16 cellular contexts compared by ENCODE assay signal in the genomic region with DNA sequence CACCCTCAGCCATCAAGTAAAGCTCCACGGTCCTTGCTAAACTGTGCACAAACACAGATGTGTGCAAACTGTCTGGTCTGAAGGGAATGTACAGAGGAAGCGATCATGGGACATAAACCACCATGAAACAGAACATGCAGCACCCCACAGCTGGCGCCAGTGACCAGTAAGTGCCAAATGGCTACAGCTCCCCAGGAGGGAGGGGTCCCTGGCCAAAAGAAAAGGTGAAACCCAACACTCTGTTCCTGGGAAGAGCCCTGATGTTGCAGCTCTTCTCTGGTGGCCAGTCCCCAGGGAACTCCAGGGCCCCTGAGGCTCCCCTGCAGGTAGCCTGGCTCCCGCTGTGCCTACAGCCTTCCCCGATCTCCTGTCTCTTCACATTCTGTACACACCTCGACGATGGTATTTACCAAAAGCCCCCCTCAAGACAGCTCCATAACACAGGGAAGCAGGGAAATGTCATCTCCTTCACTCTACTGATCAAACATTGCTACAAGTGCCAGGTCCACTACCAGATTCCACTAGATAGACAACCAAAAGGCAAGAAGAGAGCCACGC. TPM values are rescaled to one million over a fixed set of nuclear protein-coding genes. Genes with fewer than 3 reads are reported as not detected.
DNase-seq lines count a peak whose midpoint lies in the region; ATAC-seq, FAIRE-seq and TF ChIP-seq lines count a peak whose summit lies in the region.
"Had no signal": no experiment of that assay in that cellular context is flagged by ENCODE, and none has a peak within 500 bp of the region (broad histone marks: within the 10 kb centered on the region; RNA-seq: fewer than 3 reads in every experiment).

No MANE protein-coding gene starts in this region.

- peaks cover 7% of the 10 kb centered on the region for H3K36me3 Mint-ChIP-seq in activated CD4-positive, alpha-beta memory T cell treated with anti-CD3 and anti-CD28 coated beads, Interleukin-2, amount 10 ng/mL, durations not matched to agents 7 days and 5 days (ENCODE audit: low read depth)
- H3K36me3 Mint-ChIP-seq in activated CD4-positive, alpha-beta memory T cell treated with anti-CD3 and anti-CD28 coated beads for 36 hours = peaks cover 2% of the 10 kb centered on the region
- H3K36me3 Mint-ChIP-seq: activated naive CD8-positive, alpha-beta T cell treated with anti-CD3 and anti-CD28 coated beads for 36 hours had no signal

- no peak for TF ChIP-seq POLR2A in prostate gland (IDR thresholded peaks at IDR 0.05)

- WGBS in prostate gland = 74% methylated on average over 8 of the region's 8 CpGs

- 0 out of 2 replicates have a peak overlapping the region, but pooled peaks have one; percentile 25 for H3K4me2 ChIP-seq in OCI-LY7 (ENCODE audit: low read length)
- H3K4me2 ChIP-seq: A549, KMS-11 had no signal

- POLR2A ChIA-PET in activated CD4-positive, alpha-beta memory T cell treated with anti-CD3 and anti-CD28 coated beads, Interleukin-2, amount 10 ng/mL, durations not matched to agents 7 days and 5 days (lab: Charles Lee) = no interaction called here
- POLR2A ChIA-PET in activated CD4-positive, alpha-beta memory T cell treated with anti-CD3 and anti-CD28 coated beads for 36 hours (lab: Charles Lee) = no interaction called here
- POLR2A ChIA-PET in OCI-LY7 (lab: Charles Lee) = no interaction called here

- CTCF ChIA-PET in activated CD4-positive, alpha-beta memory T cell treated with anti-CD3 and anti-CD28 coated beads, Interleukin-2, amount 10 ng/mL, durations not matched to agents 7 days and 5 days (lab: Charles Lee) = interaction anchor here (0.6 to 1.4 kb wide), 4 partner anchors 22 to 169 kb away, joined by 3 to 6 read pairs (median 4); no protein-coding TSS in a partner anchor
- CTCF ChIA-PET in activated CD4-positive, alpha-beta memory T cell treated with anti-CD3 and anti-CD28 coated beads for 36 hours (lab: Charles Lee) = interaction anchor here (0.7 to 1.8 kb wide), 5 partner anchors 8 to 101 kb away, joined by 3 to 7 read pairs (median 3); no protein-coding TSS in a partner anchor
- CTCF ChIA-PET in OCI-LY7 (lab: Charles Lee; ENCODE audit: unreplicated experiment) = no interaction called here

- no peaks in the 10 kb centered on the region for H3K79me2 ChIP-seq in OCI-LY7 (ENCODE audit: insufficient read depth, low read depth, low read length)

- H3K27me3 ChIP-seq in prostate gland (replicated peaks; ENCODE audit: insufficient read depth) = no peaks in the 10 kb centered on the region
- H3K27me3 ChIP-seq: SJSA1 had no signal

- H3K36me3 ChIP-seq in OCI-LY7 (ENCODE audit: insufficient read depth, low read length) = no peaks in the 10 kb centered on the region
- no peaks in the 10 kb centered on the region for H3K36me3 ChIP-seq in prostate gland
- H3K36me3 ChIP-seq: SJSA1 had no signal

- no peaks in the 10 kb centered on the region for H3K9me3 Mint-ChIP-seq in activated CD4-positive, alpha-beta memory T cell treated with anti-CD3 and anti-CD28 coated beads, Interleukin-2, amount 10 ng/mL, durations not matched to agents 7 days and 5 days
- H3K9me3 Mint-ChIP-seq in activated CD4-positive, alpha-beta memory T cell treated with anti-CD3 and anti-CD28 coated beads for 36 hours = no peaks in the 10 kb centered on the region
- H3K9me3 Mint-ChIP-seq: activated naive CD8-positive, alpha-beta T cell treated with anti-CD3 and anti-CD28 coated beads for 36 hours; stimulated activated naive CD8-positive, alpha-beta T cell treated with anti-CD3 and anti-CD28 coated beads, Interleukin-15, Interleukin-2, amounts not matched to agents 100 ng/mL and 50 ng/mL, for 24 hours had no signal

- H3K27ac ChIP-seq in OCI-LY7 (ENCODE audit: low read depth, low read length, poor library complexity, severe bottlenecking) (no peak overlapping the region), prostate gland (no peak overlapping the region)
- H3K27ac ChIP-seq: A549, KMS-11, SJSA1 had no signal

- peak; percentile 11 for DNase-seq in activated CD4-positive, alpha-beta memory T cell treated with anti-CD3 and anti-CD28 coated beads, Interleukin-2, amount 10 ng/mL, durations not matched to agents 7 days and 5 days
- DNase-seq in activated CD4-positive, alpha-beta memory T cell treated with anti-CD3 and anti-CD28 coated beads for 36 hours = no peak
- DNase-seq in OCI-LY7 (ENCODE audit: low spot score) (no peak), islet precursor cell (peak; percentile 29), GM19239 (ENCODE audit: insufficient read length, low spot score) (no peak), prostate gland (ENCODE audit: low spot score) (no peak)
- peak; percentile 18 for DNase-seq in stimulated activated CD8-positive, alpha-beta memory T cell treated with anti-CD3 and anti-CD28 coated beads, Interleukin-4, amount 100 ng/mL, for 48 hours
- DNase-seq: NCI-H1417, NCI-H345, occipital lobe had no signal

- H3K4me3 ChIP-seq in OCI-LY7 (ENCODE audit: low read depth, low read length, poor library complexity, severe bottlenecking) (no peak overlapping the region), prostate gland (no peak overlapping the region)
- H3K4me3 ChIP-seq: A549, SJSA1 had no signal

- H3K4me1 ChIP-seq in OCI-LY7 (ENCODE audit: insufficient read depth, low read length, poor library complexity, severe bottlenecking) = peaks cover 21% of the 10 kb centered on the region
- peaks cover 8% of the 10 kb centered on the region for H3K4me1 ChIP-seq in prostate gland (replicated peaks)

- no TSS peak for BruUV-seq in OCI-LY7 (replicated peaks; lab: Mats Ljungman, UMichigan)

- peaks cover 40% of the 10 kb centered on the region for H3K4me1 Mint-ChIP-seq in activated CD4-positive, alpha-beta memory T cell treated with anti-CD3 and anti-CD28 coated beads, Interleukin-2, amount 10 ng/mL, durations not matched to agents 7 days and 5 days
- peaks cover 41% of the 10 kb centered on the region for H3K4me1 Mint-ChIP-seq in activated CD4-positive, alpha-beta memory T cell treated with anti-CD3 and anti-CD28 coated beads for 36 hours (ENCODE audit: low read depth)

- 0 out of 2 replicates have a peak, but pooled peaks cover 6% of the 10 kb centered on the region for H4K20me1 ChIP-seq in OCI-LY7 (ENCODE audit: insufficient read depth, low read length)

- no peak for FAIRE-seq in GM19239 (lab: Jason Lieb, UNC)
- FAIRE-seq: A549 had no signal

- intact Hi-C loops in activated CD4-positive, alpha-beta memory T cell treated with anti-CD3 and anti-CD28 coated beads for 36 hours (cut with micrococcal nuclease) = no loop called here
- intact Hi-C loops in OCI-LY7 (cut with micrococcal nuclease; ENCODE audit: unreplicated experiment) (no loop called here), prostate gland (cut with DNase I) (no loop called here)

- H3K9me2 ChIP-seq in OCI-LY7 (ENCODE audit: insufficient read depth, low read length) = no peaks in the 10 kb centered on the region

- no peaks in the 10 kb centered on the region for H3K9me3 ChIP-seq in OCI-LY7 (ENCODE audit: low read length)
- H3K9me3 ChIP-seq in prostate gland = no peaks in the 10 kb centered on the region
- H3K9me3 ChIP-seq: A549, SJSA1 had no signal

- no peak overlapping the region for H3K4me3 Mint-ChIP-seq in activated CD4-positive, alpha-beta memory T cell treated with anti-CD3 and anti-CD28 coated beads, Interleukin-2, amount 10 ng/mL, durations not matched to agents 7 days and 5 days
- no peak overlapping the region for H3K4me3 Mint-ChIP-seq in activated CD4-positive, alpha-beta memory T cell treated with anti-CD3 and anti-CD28 coated beads for 36 hours
- H3K4me3 Mint-ChIP-seq: activated naive CD8-positive, alpha-beta T cell treated with anti-CD3 and anti-CD28 coated beads for 36 hours had no signal

- H2AFZ ChIP-seq in OCI-LY7 (ENCODE audit: low read length) = no peak overlapping the region

- no peaks in the 10 kb centered on the region for H3K27me3 Mint-ChIP-seq in activated CD4-positive, alpha-beta memory T cell treated with anti-CD3 and anti-CD28 coated beads, Interleukin-2, amount 10 ng/mL, durations not matched to agents 7 days and 5 days
- H3K27me3 Mint-ChIP-seq in activated CD4-positive, alpha-beta memory T cell treated with anti-CD3 and anti-CD28 coated beads for 36 hours = no peaks in the 10 kb centered on the region
- H3K27me3 Mint-ChIP-seq: activated naive CD8-positive, alpha-beta T cell treated with anti-CD3 and anti-CD28 coated beads for 36 hours; stimulated activated naive CD8-positive, alpha-beta T cell treated with anti-CD3 and anti-CD28 coated beads, Interleukin-15, Interleukin-2, amounts not matched to agents 100 ng/mL and 50 ng/mL, for 24 hours had no signal

- TF ChIP-seq CTCF in OCI-LY7 (conservative IDR thresholded peaks at IDR 0.05; ENCODE audit: low read length) (no peak), prostate gland (IDR thresholded peaks at IDR 0.05) (no peak)

- no peak for ATAC-seq in HG02870 (IDR thresholded peaks at IDR 0.05; ENCODE audit: unreplicated experiment)

- no peak overlapping the region for H3K27ac Mint-ChIP-seq in activated CD4-positive, alpha-beta memory T cell treated with anti-CD3 and anti-CD28 coated beads, Interleukin-2, amount 10 ng/mL, durations not matched to agents 7 days and 5 days
- H3K27ac Mint-ChIP-seq in activated CD4-positive, alpha-beta memory T cell treated with anti-CD3 and anti-CD28 coated beads for 36 hours = no peak overlapping the region
- H3K27ac Mint-ChIP-seq: activated naive CD8-positive, alpha-beta T cell treated with anti-CD3 and anti-CD28 coated beads for 36 hours; stimulated activated naive CD8-positive, alpha-beta T cell treated with anti-CD3 and anti-CD28 coated beads, Interleukin-15, Interleukin-2, amounts not matched to agents 100 ng/mL and 50 ng/mL, for 24 hours had no signal

RNA-seq across cellular contexts. Expression of gene DGCR6L, which starts 2.9 kb away (rescaled TPM):
- total RNA-seq in activated CD4-positive, alpha-beta memory T cell treated with anti-CD3 and anti-CD28 coated beads, Interleukin-2, amount 10 ng/mL, durations not matched to agents 7 days and 5 days = 10 to 100 TPM; 40.8 to 41.1 TPM
- total RNA-seq in activated CD4-positive, alpha-beta memory T cell treated with anti-CD3 and anti-CD28 coated beads for 36 hours = 10 to 100 TPM; 26.9 to 31.3 TPM
- 36.0 and 37.8 TPM in 2 replicates for total RNA-seq in OCI-LY7 (2014; rRNA removed; shearing (Covaris generic))
- total RNA-seq in OCI-LY7 (2022) = 18.9 and 22.5 TPM in 2 replicates
- 100 to 1,000 TPM; 101 to 109 TPM for total RNA-seq in prostate gland

RNA-seq across cellular contexts. Expression of gene RTN4R, which starts 48.8 kb away (rescaled TPM):
- total RNA-seq in activated CD4-positive, alpha-beta memory T cell treated with anti-CD3 and anti-CD28 coated beads, Interleukin-2, amount 10 ng/mL, durations not matched to agents 7 days and 5 days = 1 to 10 TPM; 2.3 to 3.1 TPM
- 1 to 10 TPM; 2.6 to 3.1 TPM for total RNA-seq in activated CD4-positive, alpha-beta memory T cell treated with anti-CD3 and anti-CD28 coated beads for 36 hours
- not detected in 2 replicates for total RNA-seq in OCI-LY7 (2014; rRNA removed; shearing (Covaris generic))
- total RNA-seq in OCI-LY7 (2022) (not detected in 2 replicates), prostate gland (1 to 10 TPM; 4.4 to 6.0 TPM)

Comparison
In these comparisons a context has a peak if more than half of its experiments do, and no peak if none do; other contexts are left out.
1. DNase-seq: peak in activated CD4-positive, alpha-beta memory T cell treated with anti-CD3 and anti-CD28 coated beads, Interleukin-2, amount 10 ng/mL, durations not matched to agents 7 days and 5 days (single experiment), islet precursor cell (single experiment) and stimulated activated CD8-positive, alpha-beta memory T cell treated with anti-CD3 and anti-CD28 coated beads, Interleukin-4, amount 100 ng/mL, for 48 hours (single experiment); none in activated CD4-positive, alpha-beta memory T cell treated with anti-CD3 and anti-CD28 coated beads for 36 hours (single experiment), OCI-LY7 (single experiment), GM19239 (single experiment) and prostate gland (single experiment).